Comparison of ENCODE assay signal across 1 cellular context in the genomic region with DNA sequence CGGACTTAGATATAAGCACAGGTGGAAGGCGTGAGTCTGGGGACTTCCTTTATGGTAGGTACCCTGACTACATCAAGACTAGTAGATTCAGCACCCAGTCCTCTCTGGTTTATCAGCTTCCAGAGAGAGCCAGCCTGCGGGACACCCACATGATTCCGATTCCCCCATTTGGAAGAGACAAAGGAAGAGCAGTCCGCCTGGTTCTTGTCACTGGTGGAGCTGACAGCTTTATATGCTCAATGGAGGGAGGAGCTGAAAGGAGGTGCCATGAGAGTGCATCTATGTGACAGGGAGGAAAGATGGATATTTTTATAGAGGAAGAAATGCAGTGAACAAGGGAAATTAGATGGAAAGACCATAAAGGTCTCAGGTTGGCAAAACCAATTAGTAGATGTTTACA.
TF ChIP-seq lines count a peak whose summit lies in the region.

No MANE protein-coding gene starts in this region.

TF ChIP-seq in GM23338, 12 proteins besides CTCF, POLR2A, EP300 and RAD21 (continued from another document):
- TF ChIP-seq CREB1 (CRISPR knock-in tag; IDR thresholded peaks at IDR 0.05; ENCODE audit: low read depth) (no peak), ZNF114 (CRISPR knock-in tag; IDR thresholded peaks at IDR 0.05) (no peak), EZH2phosphoT487 (IDR thresholded peaks at IDR 0.05; ENCODE audit: unreplicated experiment) (no peak), STAT1 (IDR thresholded peaks at IDR 0.05; ENCODE audit: unreplicated experiment) (no peak), POLR2AphosphoS5 (IDR thresholded peaks at IDR 0.05; ENCODE audit: low read depth) (no peak), JUNB (IDR thresholded peaks at IDR 0.05; ENCODE audit: unreplicated experiment) (no peak)
- TF ChIP-seq, protein P1, sequence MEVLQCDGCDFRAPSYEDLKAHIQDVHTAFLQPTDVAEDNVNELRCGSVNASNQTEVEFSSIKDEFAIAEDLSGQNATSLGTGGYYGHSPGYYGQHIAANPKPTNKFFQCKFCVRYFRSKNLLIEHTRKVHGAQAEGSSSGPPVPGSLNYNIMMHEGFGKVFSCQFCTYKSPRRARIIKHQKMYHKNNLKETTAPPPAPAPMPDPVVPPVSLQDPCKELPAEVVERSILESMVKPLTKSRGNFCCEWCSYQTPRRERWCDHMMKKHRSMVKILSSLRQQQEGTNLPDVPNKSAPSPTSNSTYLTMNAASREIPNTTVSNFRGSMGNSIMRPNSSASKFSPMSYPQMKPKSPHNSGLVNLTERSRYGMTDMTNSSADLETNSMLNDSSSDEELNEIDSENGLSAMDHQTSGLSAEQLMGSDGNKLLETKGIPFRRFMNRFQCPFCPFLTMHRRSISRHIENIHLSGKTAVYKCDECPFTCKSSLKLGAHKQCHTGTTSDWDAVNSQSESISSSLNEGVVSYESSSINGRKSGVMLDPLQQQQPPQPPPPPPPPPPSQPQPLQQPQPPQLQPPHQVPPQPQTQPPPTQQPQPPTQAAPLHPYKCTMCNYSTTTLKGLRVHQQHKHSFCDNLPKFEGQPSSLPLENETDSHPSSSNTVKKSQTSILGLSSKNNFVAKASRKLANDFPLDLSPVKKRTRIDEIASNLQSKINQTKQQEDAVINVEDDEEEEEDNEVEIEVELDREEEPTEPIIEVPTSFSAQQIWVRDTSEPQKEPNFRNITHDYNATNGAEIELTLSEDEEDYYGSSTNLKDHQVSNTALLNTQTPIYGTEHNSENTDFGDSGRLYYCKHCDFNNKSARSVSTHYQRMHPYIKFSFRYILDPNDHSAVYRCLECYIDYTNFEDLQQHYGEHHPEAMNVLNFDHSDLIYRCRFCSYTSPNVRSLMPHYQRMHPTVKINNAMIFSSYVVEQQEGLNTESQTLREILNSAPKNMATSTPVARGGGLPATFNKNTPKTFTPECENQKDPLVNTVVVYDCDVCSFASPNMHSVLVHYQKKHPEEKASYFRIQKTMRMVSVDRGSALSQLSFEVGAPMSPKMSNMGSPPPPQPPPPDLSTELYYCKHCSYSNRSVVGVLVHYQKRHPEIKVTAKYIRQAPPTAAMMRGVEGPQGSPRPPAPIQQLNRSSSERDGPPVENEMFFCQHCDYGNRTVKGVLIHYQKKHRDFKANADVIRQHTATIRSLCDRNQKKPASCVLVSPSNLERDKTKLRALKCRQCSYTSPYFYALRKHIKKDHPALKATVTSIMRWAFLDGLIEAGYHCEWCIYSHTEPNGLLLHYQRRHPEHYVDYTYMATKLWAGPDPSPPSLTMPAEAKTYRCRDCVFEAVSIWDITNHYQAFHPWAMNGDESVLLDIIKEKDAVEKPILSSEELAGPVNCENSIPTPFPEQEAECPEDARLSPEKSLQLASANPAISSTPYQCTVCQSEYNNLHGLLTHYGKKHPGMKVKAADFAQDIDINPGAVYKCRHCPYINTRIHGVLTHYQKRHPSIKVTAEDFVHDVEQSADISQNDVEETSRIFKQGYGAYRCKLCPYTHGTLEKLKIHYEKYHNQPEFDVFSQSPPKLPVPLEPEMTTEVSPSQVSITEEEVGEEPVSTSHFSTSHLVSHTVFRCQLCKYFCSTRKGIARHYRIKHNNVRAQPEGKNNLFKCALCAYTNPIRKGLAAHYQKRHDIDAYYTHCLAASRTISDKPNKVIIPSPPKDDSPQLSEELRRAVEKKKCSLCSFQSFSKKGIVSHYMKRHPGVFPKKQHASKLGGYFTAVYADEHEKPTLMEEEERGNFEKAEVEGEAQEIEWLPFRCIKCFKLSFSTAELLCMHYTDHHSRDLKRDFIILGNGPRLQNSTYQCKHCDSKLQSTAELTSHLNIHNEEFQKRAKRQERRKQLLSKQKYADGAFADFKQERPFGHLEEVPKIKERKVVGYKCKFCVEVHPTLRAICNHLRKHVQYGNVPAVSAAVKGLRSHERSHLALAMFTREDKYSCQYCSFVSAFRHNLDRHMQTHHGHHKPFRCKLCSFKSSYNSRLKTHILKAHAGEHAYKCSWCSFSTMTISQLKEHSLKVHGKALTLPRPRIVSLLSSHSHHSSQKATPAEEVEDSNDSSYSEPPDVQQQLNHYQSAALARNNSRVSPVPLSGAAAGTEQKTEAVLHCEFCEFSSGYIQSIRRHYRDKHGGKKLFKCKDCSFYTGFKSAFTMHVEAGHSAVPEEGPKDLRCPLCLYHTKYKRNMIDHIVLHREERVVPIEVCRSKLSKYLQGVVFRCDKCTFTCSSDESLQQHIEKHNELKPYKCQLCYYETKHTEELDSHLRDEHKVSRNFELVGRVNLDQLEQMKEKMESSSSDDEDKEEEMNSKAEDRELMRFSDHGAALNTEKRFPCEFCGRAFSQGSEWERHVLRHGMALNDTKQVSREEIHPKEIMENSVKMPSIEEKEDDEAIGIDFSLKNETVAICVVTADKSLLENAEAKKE (CRISPR knock-in tag; IDR thresholded peaks at IDR 0.05), result no peak
- TF ChIP-seq, protein P2, sequence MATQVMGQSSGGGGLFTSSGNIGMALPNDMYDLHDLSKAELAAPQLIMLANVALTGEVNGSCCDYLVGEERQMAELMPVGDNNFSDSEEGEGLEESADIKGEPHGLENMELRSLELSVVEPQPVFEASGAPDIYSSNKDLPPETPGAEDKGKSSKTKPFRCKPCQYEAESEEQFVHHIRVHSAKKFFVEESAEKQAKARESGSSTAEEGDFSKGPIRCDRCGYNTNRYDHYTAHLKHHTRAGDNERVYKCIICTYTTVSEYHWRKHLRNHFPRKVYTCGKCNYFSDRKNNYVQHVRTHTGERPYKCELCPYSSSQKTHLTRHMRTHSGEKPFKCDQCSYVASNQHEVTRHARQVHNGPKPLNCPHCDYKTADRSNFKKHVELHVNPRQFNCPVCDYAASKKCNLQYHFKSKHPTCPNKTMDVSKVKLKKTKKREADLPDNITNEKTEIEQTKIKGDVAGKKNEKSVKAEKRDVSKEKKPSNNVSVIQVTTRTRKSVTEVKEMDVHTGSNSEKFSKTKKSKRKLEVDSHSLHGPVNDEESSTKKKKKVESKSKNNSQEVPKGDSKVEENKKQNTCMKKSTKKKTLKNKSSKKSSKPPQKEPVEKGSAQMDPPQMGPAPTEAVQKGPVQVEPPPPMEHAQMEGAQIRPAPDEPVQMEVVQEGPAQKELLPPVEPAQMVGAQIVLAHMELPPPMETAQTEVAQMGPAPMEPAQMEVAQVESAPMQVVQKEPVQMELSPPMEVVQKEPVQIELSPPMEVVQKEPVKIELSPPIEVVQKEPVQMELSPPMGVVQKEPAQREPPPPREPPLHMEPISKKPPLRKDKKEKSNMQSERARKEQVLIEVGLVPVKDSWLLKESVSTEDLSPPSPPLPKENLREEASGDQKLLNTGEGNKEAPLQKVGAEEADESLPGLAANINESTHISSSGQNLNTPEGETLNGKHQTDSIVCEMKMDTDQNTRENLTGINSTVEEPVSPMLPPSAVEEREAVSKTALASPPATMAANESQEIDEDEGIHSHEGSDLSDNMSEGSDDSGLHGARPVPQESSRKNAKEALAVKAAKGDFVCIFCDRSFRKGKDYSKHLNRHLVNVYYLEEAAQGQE (IDR thresholded peaks at IDR 0.05; ENCODE audit: unreplicated experiment), result no peak
